ENCODE assay signal across 8 cellular contexts in the genomic region with DNA sequence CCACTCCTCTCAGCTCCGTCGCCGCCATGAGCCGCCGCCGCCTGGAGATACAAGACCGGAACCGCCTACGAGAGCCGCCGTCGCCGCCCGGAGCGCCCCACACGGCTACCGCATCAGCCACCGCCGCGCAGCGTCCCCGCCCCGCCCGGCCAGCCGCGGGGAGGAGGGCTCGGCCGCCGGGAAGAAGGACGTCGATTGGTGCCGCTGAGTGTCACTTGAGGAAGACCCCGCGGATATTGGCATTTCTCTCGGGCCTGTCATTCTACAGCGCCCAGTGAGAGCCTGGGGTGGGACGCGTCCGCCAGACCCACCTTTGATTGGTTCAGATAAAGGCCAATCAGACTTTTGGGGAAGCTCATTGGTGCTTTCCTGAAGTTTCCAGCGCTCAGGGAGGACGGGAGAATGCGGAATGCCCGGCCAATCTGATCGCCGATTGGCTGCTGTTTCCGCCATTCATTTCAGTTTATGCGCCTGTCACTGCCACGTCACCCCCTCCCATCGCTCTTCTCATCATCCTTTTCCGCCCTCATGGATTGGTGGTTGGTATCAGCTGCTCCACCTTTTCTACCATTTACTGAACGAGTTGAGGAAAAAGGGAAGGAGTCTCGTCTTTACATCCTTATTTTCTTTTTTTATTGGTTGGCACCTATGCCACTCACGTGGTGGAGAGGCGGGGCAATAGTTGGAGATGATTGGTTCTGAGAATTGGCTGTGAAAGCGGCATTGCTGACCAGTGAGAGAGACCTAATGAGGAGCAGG. TPM values are rescaled to one million over a fixed set of nuclear protein-coding genes. Genes with fewer than 3 reads are reported as not detected.
DNase-seq lines count a peak whose midpoint lies in the region; ATAC-seq and TF ChIP-seq lines count a peak whose summit lies in the region.

A gene with protein sequence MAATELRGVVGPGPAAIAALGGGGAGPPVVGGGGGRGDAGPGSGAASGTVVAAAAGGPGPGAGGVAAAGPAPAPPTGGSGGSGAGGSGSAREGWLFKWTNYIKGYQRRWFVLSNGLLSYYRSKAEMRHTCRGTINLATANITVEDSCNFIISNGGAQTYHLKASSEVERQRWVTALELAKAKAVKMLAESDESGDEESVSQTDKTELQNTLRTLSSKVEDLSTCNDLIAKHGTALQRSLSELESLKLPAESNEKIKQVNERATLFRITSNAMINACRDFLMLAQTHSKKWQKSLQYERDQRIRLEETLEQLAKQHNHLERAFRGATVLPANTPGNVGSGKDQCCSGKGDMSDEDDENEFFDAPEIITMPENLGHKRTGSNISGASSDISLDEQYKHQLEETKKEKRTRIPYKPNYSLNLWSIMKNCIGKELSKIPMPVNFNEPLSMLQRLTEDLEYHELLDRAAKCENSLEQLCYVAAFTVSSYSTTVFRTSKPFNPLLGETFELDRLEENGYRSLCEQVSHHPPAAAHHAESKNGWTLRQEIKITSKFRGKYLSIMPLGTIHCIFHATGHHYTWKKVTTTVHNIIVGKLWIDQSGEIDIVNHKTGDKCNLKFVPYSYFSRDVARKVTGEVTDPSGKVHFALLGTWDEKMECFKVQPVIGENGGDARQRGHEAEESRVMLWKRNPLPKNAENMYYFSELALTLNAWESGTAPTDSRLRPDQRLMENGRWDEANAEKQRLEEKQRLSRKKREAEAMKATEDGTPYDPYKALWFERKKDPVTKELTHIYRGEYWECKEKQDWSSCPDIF (minus strand): TSS at position 138 of the 759 bp plus-strand sequence. CDS start 110 bp downstream, at position 28.

- peak within 1 kb of the TSS; percentile 70 for H2AFZ ChIP-seq in smooth muscle cell (ENCODE audit: low read depth)

- POLR2A ChIA-PET in activated B cell treated with CpG ODN at 0.5 μM for 24 hours (lab: Charles Lee) = interaction anchor here (0.7 to 4.6 kb wide), 19 partner anchors 12 to 1813 kb away, joined by 3 to 76 read pairs (median 5); a partner anchor contains a TSS

- H3F3A ChIP-seq in smooth muscle cell (ENCODE audit: low read depth) = no peaks in the 10 kb centered on the region

- peaks cover 46% of the 10 kb centered on the region for H3K4me1 Mint-ChIP-seq in activated B cell treated with CpG ODN at 0.5 μM for 24 hours

- no peaks in the 10 kb centered on the region for H3K27me3 ChIP-seq in smooth muscle cell (ENCODE audit: low read depth)

- no peaks in the 10 kb centered on the region for H3K36me3 ChIP-seq in smooth muscle cell (ENCODE audit: low read depth)

- in situ Hi-C loops in GM18951 (cut with MboI; ENCODE audit: low sequenced_read_pairs, unreplicated experiment) = no loop called here

- under 1% methylated on average over 55 of the region's 55 CpGs for WGBS in smooth muscle cell (ENCODE audit: low lambda C conversion rate)

- peak; percentile 78 for TF ChIP-seq POLR2A in GM18951 (IDR thresholded peaks at IDR 0.05; ENCODE audit: extremely low read depth, insufficient read depth, insufficient read length)

- TF ChIP-seq CTCF in activated B cell treated with CpG ODN at 0.5 μM for 24 hours (IDR thresholded peaks at IDR 0.05) (no peak), smooth muscle cell (IDR thresholded peaks at IDR 0.05; ENCODE audit: borderline replicate concordance, insufficient read depth, poor library complexity, severe bottlenecking) (no peak)

- no peaks in the 10 kb centered on the region for H3K9me3 Mint-ChIP-seq in activated B cell treated with CpG ODN at 0.5 μM for 24 hours

- peak within 1 kb of the TSS; percentile 88 for H3K9ac ChIP-seq in smooth muscle cell (ENCODE audit: low read depth)

- peaks cover 21% of the 10 kb centered on the region for H3K36me3 Mint-ChIP-seq in activated B cell treated with CpG ODN at 0.5 μM for 24 hours (ENCODE audit: low read depth)

- ATAC-seq in HG03196 (IDR thresholded peaks at IDR 0.05; ENCODE audit: unreplicated experiment) = peak; percentile 87
- peak; percentile 80 for ATAC-seq in activated B cell treated with CpG ODN at 0.5 μM for 24 hours (ENCODE audit: low read depth)

- H3K27ac Mint-ChIP-seq in activated B cell treated with CpG ODN at 0.5 μM for 24 hours = peak within 1 kb of the TSS; percentile 89

- intact Hi-C loops in activated B cell treated with CpG ODN at 0.5 μM for 24 hours (cut with micrococcal nuclease) = loop anchor here (1.0 to 5.0 kb wide), 12 partner anchors 50 to 1546 kb away; a partner anchor contains a TSS

- H3K27ac ChIP-seq in caudate nucleus (ENCODE audit: low read depth, low read length) (peak within 1 kb of the TSS; percentile 82), smooth muscle cell (ENCODE audit: low read depth) (peak within 1 kb of the TSS; percentile 86)

- H3K9me3 ChIP-seq in smooth muscle cell (replicated peaks; ENCODE audit: low read depth) = no peaks in the 10 kb centered on the region

- peak within 1 kb of the TSS; percentile 96 for H3K4me3 Mint-ChIP-seq in activated B cell treated with CpG ODN at 0.5 μM for 24 hours

- CTCF ChIA-PET in activated B cell treated with CpG ODN at 0.5 μM for 24 hours (lab: Charles Lee) = interaction anchor here (1.6 kb wide), 1 partner anchor 78 kb away, joined by 6 read pairs; no protein-coding TSS in a partner anchor

- H3K27me3 Mint-ChIP-seq in activated B cell treated with CpG ODN at 0.5 μM for 24 hours = no peaks in the 10 kb centered on the region

- H3K4me3 ChIP-seq in smooth muscle cell = peak within 1 kb of the TSS; percentile 92

- DNase-seq in AG08396 (ENCODE audit: low spot score) (peak; percentile 99), NCI-H345 (lab: John Stamatoyannopoulos, UW) (peak; percentile 100), activated B cell treated with CpG ODN at 0.5 μM for 24 hours (peak; percentile 86), caudate nucleus (lab: John Stamatoyannopoulos, UW) (peak; percentile 91 to 100 (median 100)), iPS-NIHi7 (ENCODE audit: extremely low spot score) (peak; percentile 98), smooth muscle cell (lab: John Stamatoyannopoulos, UW; ENCODE audit: unreplicated experiment) (peak; percentile 94)

- peaks cover 43% of the 10 kb centered on the region for H4K20me1 ChIP-seq in smooth muscle cell (ENCODE audit: low read depth)

- H3K4me1 ChIP-seq in smooth muscle cell (ENCODE audit: low read depth) = peaks cover 24% of the 10 kb centered on the region

- peak within 1 kb of the TSS; percentile 99 for H3K4me2 ChIP-seq in smooth muscle cell

- peaks cover 43% of the 10 kb centered on the region for H3K79me2 ChIP-seq in smooth muscle cell (ENCODE audit: low read depth)

RNA-seq across cellular contexts. Expression of the gene that starts here (rescaled TPM):
- 34.7 and 38.0 TPM in 2 replicates for total RNA-seq in activated B cell treated with CpG ODN at 0.5 μM for 24 hours
- 40.0 and 47.2 TPM in 2 replicates for total RNA-seq in smooth muscle cell
- 32.0 and 35.9 TPM in 2 replicates for polyA plus RNA-seq in smooth muscle cell

Comparison
In these comparisons a context has a peak if more than half of its experiments do, and no peak if none do; other contexts are left out.
1. Peak in every context shown above with its lines: DNase-seq, ATAC-seq, H3K4me3 ChIP-seq and H3K27ac ChIP-seq.